Comparison of ENCODE assay signal across 8 cellular contexts in the genomic region with DNA sequence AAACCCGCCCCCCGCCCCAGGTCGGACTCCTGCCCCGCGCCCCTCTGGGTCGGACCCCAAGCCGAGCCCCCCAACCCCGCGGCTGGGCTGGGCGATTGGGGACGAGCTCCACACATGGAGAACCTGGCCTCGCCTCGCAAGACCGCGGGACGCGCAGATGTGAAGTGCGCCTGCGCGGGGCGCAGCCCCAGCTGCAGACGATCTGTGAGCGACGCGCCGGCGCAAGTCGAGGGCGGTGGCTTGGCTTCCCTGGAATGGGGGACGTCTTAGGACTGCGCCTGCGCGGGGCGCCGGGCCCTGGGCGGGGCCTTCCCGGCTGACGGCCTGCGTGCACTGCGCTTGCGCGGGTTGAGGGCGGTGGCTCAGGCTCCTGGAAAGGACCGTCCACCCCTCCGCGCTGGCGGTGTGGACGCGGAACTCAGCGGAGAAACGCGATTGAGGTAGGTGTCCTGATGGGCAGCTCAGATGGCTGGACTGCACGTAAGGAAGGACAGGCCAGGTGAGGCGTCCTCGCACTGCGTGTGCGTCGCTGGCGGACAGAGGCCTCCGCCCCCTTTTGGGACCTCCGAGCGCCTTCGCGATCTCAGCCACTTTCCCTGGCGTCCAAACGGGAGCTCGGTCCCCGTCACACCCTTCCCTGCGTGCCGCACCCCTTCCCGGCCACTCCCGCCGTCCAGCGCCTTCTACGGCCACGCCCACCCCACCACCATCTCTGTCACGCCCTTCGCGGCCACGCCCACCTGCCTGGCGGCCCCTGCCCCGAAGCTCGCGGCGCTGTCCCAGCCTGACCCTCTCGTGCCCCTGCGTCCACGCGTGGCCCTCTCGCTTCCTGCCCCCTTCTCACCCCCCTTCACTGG. TPM values are rescaled to one million over a fixed set of nuclear protein-coding genes. Genes with fewer than 3 reads are reported as not detected.
DNase-seq lines count a peak whose midpoint lies in the region; ATAC-seq and TF ChIP-seq lines count a peak whose summit lies in the region.

Gene PRMT2 (plus strand): TSS at position 351 of the 857 bp plus-strand sequence. CDS start 1,278 bp downstream, outside the sequence.

- H3K36me3 ChIP-seq in ectodermal cell (ENCODE audit: control insufficient read depth, insufficient read depth, low read length) (no peaks in the 10 kb centered on the region), lower lobe of right lung (peaks cover 8% of the 10 kb centered on the region)

- no peaks in the 10 kb centered on the region for H3K27me3 ChIP-seq in ectodermal cell (ENCODE audit: control insufficient read depth, insufficient read depth, low read length, poor library complexity, severe bottlenecking)
- H3K27me3 ChIP-seq in lower lobe of right lung (ENCODE audit: low read depth): no peaks in the 10 kb centered on the region

- H3K9me3 ChIP-seq in ectodermal cell (ENCODE audit: control insufficient read depth, low read length) (no peaks in the 10 kb centered on the region), lower lobe of right lung (no peaks in the 10 kb centered on the region)

- H3K4me3 ChIP-seq in ectodermal cell (ENCODE audit: insufficient read depth, low read depth, low read length): peak within 1 kb of the TSS; percentile 98
- H3K4me3 ChIP-seq in lower lobe of right lung: peak within 1 kb of the TSS; percentile 81

- H3K4me1 ChIP-seq in ectodermal cell (ENCODE audit: control insufficient read depth, insufficient read depth, low read length): no peaks in the 10 kb centered on the region
- peaks cover 46% of the 10 kb centered on the region for H3K4me1 ChIP-seq in lower lobe of right lung

- H3K27ac ChIP-seq in ectodermal cell (ENCODE audit: insufficient read depth, low read depth, low read length, poor library complexity, severe bottlenecking) (peak within 1 kb of the TSS; percentile 96), lower lobe of right lung (peak within 1 kb of the TSS; percentile 99)

- intact Hi-C loops in lower lobe of right lung (cut with DNase I): no loop called here

- DNase-seq in CMK (ENCODE audit: low read depth) (peak; percentile 99), HS-5 (ENCODE audit: low read depth) (peak; percentile 82), NK-92 (lab: John Stamatoyannopoulos, UW; ENCODE audit: unreplicated experiment) (peak; percentile 77), lower lobe of right lung (peak; percentile 98)
- DNase-seq in activated CD8-positive, alpha-beta memory T cell treated with anti-CD3 and anti-CD28 coated beads for 1 hour (ENCODE audit: extremely low read depth in 1 of 2, low read depth in 1 of 2): peak; percentile 91 to 98
- DNase-seq in stimulated activated CD4-positive, alpha-beta T cell treated with anti-CD3 and anti-CD28 coated beads, TNF-alpha, amount 100 ng/mL, for 1 hour (ENCODE audit: low read depth in 3 of 3, low spot score in 1 of 3): peak; percentile 97 to 98 (median 97)

- 0% methylated on average over 90 of the region's 90 CpGs for WGBS in ectodermal cell, 2 experiments

- no peak for TF ChIP-seq CTCF in lower lobe of right lung (IDR thresholded peaks at IDR 0.05)

- ATAC-seq in GM19468 (IDR thresholded peaks at IDR 0.05; ENCODE audit: extremely low read depth, unreplicated experiment) (peak; percentile 73), lower lobe of right lung (peak; percentile 98 to 99)

RNA-seq across cellular contexts. Expression of gene PRMT2, which starts in this region (rescaled TPM):
- 127 TPM for polyA plus RNA-seq in ectodermal cell (2013, experiment 1 of 4)
- polyA plus RNA-seq in ectodermal cell (2013, experiment 2 of 4): 119 TPM
- polyA plus RNA-seq in ectodermal cell (2013, experiment 3 of 4): 83.9 TPM
- 96.3 TPM for polyA plus RNA-seq in ectodermal cell (2013, experiment 4 of 4)
- 121 TPM for total RNA-seq in lower lobe of right lung

Comparison
In these comparisons a context has a peak if more than half of its experiments do, and no peak if none do; other contexts are left out.
1. Peak in every context shown above with its lines: DNase-seq, ATAC-seq, H3K4me3 ChIP-seq and H3K27ac ChIP-seq.